In genomic region chr14:20683896-20684661, GRCh38 we compare ENCODE assay signal across 8 cellular contexts. TPM values are rescaled to one million over a fixed set of nuclear protein-coding genes. Genes with fewer than 3 reads are reported as not detected.
A peak's percentile ranks its signal among the peaks of the same experiment; 100 is the strongest.
DNase-seq lines count a peak whose midpoint lies in the region; ATAC-seq and TF ChIP-seq lines count a peak whose summit lies in the region.

A gene with protein sequence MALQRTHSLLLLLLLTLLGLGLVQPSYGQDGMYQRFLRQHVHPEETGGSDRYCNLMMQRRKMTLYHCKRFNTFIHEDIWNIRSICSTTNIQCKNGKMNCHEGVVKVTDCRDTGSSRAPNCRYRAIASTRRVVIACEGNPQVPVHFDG (plus strand): TSS chr14:20684560. CDS start chr14:20699372, 14,812 bp downstream.

- H3K27ac ChIP-seq in coronary artery (peak within 1 kb of the TSS; percentile 100), left lung (peak within 1 kb of the TSS; percentile 99 to 100)

- H3K36me3 ChIP-seq in left lung: no peaks in the 10 kb centered on the region

- H3K4me1 ChIP-seq in left lung: peaks cover 21 to 65% of the 10 kb centered on the region in 2 donors

- H3K4me1 Mint-ChIP-seq in activated CD4-positive, alpha-beta T cell treated with anti-CD3 and anti-CD28 coated beads, Interleukin-2, amount 10 ng/mL, durations not matched to agents 7 days and 5 days: peaks cover 14% of the 10 kb centered on the region

- CTCF ChIA-PET in activated CD4-positive, alpha-beta T cell treated with anti-CD3 and anti-CD28 coated beads, Interleukin-2, amount 10 ng/mL, durations not matched to agents 7 days and 5 days (lab: Charles Lee): interaction anchor here (0.9 to 7.3 kb wide), 13 partner anchors 7 to 287 kb away, joined by 3 to 42 read pairs (median 5); partner anchors contain the start of gene PNP

- ATAC-seq in HG02623 (IDR thresholded peaks at IDR 0.05; ENCODE audit: unreplicated experiment): peak; percentile 21
- peak; percentile 62 for ATAC-seq in left lung
- ATAC-seq in GM18519 (IDR thresholded peaks at IDR 0.05; ENCODE audit: low FRiP score, unreplicated experiment): no peak

- H3K4me3 ChIP-seq in coronary artery (peak within 1 kb of the TSS; percentile 91), left lung (peak within 1 kb of the TSS; percentile 67 to 77)

- no peaks in the 10 kb centered on the region for H3K27me3 ChIP-seq in left lung

- H3K36me3 Mint-ChIP-seq in activated CD4-positive, alpha-beta T cell treated with anti-CD3 and anti-CD28 coated beads, Interleukin-2, amount 10 ng/mL, durations not matched to agents 7 days and 5 days (ENCODE audit: low read depth): no peaks in the 10 kb centered on the region

- H3K4me3 Mint-ChIP-seq in activated CD4-positive, alpha-beta T cell treated with anti-CD3 and anti-CD28 coated beads, Interleukin-2, amount 10 ng/mL, durations not matched to agents 7 days and 5 days: no peak within 1 kb of the TSS

- no peaks in the 10 kb centered on the region for H3K9me3 Mint-ChIP-seq in activated CD4-positive, alpha-beta T cell treated with anti-CD3 and anti-CD28 coated beads, Interleukin-2, amount 10 ng/mL, durations not matched to agents 7 days and 5 days

- POLR2A ChIA-PET in activated CD4-positive, alpha-beta T cell treated with anti-CD3 and anti-CD28 coated beads, Interleukin-2, amount 10 ng/mL, durations not matched to agents 7 days and 5 days (lab: Charles Lee): interaction anchor here (1.0 kb wide), 1 partner anchor 223 kb away, joined by 4 read pairs; the partner anchor contains the start of gene PIP4P1

- TF ChIP-seq CTCF in GM10266 (IDR thresholded peaks at IDR 0.05; ENCODE audit: control insufficient read depth, insufficient read depth, low read depth, missing control alignments) (no peak), coronary artery (IDR thresholded peaks at IDR 0.05) (no peak), left lung (IDR thresholded peaks at IDR 0.05) (no peak)

- H3K27me3 Mint-ChIP-seq in activated CD4-positive, alpha-beta T cell treated with anti-CD3 and anti-CD28 coated beads, Interleukin-2, amount 10 ng/mL, durations not matched to agents 7 days and 5 days: no peaks in the 10 kb centered on the region

- no peaks in the 10 kb centered on the region for H3K9me3 ChIP-seq in left lung

- DNase-seq in GM10266 (ENCODE audit: extremely low spot score) (peak; percentile 64), NCI-H226 (peak; percentile 78), coronary artery (ENCODE audit: low spot score) (peak; percentile 91), left lung (peak; percentile 90 to 93)
- DNase-seq in activated CD4-positive, alpha-beta T cell treated with anti-CD3 and anti-CD28 coated beads, Interleukin-2, amount 10 ng/mL, durations not matched to agents 7 days and 5 days: peak; percentile 78
- peak; percentile 84 for DNase-seq in stimulated activated CD4-positive, alpha-beta T cell treated with anti-CD3 and anti-CD28 coated beads, Interleukin-1b, Interleukin-23, amount 100 ng/mL, for 48 hours

- peak within 1 kb of the TSS; percentile 74 for H3K27ac Mint-ChIP-seq in activated CD4-positive, alpha-beta T cell treated with anti-CD3 and anti-CD28 coated beads, Interleukin-2, amount 10 ng/mL, durations not matched to agents 7 days and 5 days

- intact Hi-C loops in left lung (cut with DNase I): loop anchor here in 1 of 2 donors (5.0 kb wide), 1 partner anchor 72 kb away; no protein-coding TSS in a partner anchor

RNA-seq across cellular contexts. Expression of the gene that starts here (rescaled TPM):
- total RNA-seq in activated CD4-positive, alpha-beta T cell treated with anti-CD3 and anti-CD28 coated beads, Interleukin-2, amount 10 ng/mL, durations not matched to agents 7 days and 5 days: 1 to 10 TPM in 1 of 2 experiments, under 1 TPM in 1; 0.92 to 1.4 TPM
- total RNA-seq in left lung: 10 to 100 TPM; 17.9 to 18.5 TPM

Comparison
In these comparisons a context has a peak if more than half of its experiments do, and no peak if none do; other contexts are left out.
1. RNA of the gene that starts here (total RNA-seq): 17.9 to 18.5 TPM in left lung; 0.92 to 1.4 TPM in activated CD4-positive, alpha-beta T cell treated with anti-CD3 and anti-CD28 coated beads, Interleukin-2, amount 10 ng/mL, durations not matched to agents 7 days and 5 days; every median in the first group is over 4 times any median in the second.
2. Peak in every context shown above with its lines, with median percentiles within 50 percentile points of each other: DNase-seq.